In genomic region chr20:57562541-57563465, GRCh38 we compare ENCODE assay signal across 1 cellular context.
A peak's percentile ranks its signal among the peaks of the same experiment; 100 is the strongest.
TF ChIP-seq lines count a peak whose summit lies in the region.

No MANE protein-coding gene starts in this region.

TF ChIP-seq in liver, 16 proteins besides CTCF, POLR2A, EP300 and RAD21 (continued from another document):
- TF ChIP-seq HNF4A (conservative IDR thresholded peaks at IDR 0.05) (peak; percentile 48 to 56), SP1 (IDR thresholded peaks at IDR 0.05) (peak; percentile 14), FOXA2 (IDR thresholded peaks at IDR 0.05) (peak; percentile 22)
- TF ChIP-seq, protein P1, sequence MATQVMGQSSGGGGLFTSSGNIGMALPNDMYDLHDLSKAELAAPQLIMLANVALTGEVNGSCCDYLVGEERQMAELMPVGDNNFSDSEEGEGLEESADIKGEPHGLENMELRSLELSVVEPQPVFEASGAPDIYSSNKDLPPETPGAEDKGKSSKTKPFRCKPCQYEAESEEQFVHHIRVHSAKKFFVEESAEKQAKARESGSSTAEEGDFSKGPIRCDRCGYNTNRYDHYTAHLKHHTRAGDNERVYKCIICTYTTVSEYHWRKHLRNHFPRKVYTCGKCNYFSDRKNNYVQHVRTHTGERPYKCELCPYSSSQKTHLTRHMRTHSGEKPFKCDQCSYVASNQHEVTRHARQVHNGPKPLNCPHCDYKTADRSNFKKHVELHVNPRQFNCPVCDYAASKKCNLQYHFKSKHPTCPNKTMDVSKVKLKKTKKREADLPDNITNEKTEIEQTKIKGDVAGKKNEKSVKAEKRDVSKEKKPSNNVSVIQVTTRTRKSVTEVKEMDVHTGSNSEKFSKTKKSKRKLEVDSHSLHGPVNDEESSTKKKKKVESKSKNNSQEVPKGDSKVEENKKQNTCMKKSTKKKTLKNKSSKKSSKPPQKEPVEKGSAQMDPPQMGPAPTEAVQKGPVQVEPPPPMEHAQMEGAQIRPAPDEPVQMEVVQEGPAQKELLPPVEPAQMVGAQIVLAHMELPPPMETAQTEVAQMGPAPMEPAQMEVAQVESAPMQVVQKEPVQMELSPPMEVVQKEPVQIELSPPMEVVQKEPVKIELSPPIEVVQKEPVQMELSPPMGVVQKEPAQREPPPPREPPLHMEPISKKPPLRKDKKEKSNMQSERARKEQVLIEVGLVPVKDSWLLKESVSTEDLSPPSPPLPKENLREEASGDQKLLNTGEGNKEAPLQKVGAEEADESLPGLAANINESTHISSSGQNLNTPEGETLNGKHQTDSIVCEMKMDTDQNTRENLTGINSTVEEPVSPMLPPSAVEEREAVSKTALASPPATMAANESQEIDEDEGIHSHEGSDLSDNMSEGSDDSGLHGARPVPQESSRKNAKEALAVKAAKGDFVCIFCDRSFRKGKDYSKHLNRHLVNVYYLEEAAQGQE (IDR thresholded peaks at IDR 0.05), result peak; percentile 10
